ENCODE assay signal across 22 cellular contexts in the genomic region with DNA sequence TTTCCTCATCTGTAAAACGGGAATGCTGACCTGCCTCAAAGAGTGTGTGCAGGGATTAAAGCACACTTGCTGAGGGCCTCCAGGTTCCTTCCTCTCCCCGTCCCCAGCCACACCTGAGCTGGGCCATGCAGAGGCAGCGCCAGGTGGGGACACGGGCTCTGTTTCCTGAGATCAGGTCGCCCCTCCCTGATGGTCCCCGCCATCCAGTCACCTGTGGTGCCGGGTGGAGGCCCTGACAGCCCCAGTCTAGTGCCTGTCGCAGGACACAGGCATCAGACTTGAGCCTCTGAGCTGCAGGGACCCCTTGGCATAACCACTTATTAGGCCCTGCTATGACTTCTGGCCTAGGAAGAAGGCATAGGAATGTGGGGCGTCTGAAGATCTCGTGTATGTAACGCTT. TPM values are rescaled to one million over a fixed set of nuclear protein-coding genes. Genes with fewer than 3 reads are reported as not detected.
"Had no signal": no experiment of that assay in that cellular context is flagged by ENCODE, and none has a peak within 500 bp of the region (broad histone marks: within the 10 kb centered on the region; RNA-seq: fewer than 3 reads in every experiment).

No MANE protein-coding gene starts in this region.

- H3K4me1 ChIP-seq: Peyer's patch had no signal

- H3K27me3 ChIP-seq: Peyer's patch, SJSA1 had no signal

- H2AFZ ChIP-seq: PC-9 had no signal

- DNase-seq: KBM-7; MV-4-11; NCI-H1048; NCI-H1105; NCI-H1436 treated with DMSO at 0.1 percent for 48 hours; NCI-H1694 treated with DMSO at 0.1 percent for 48 hours; NCI-H1930; NCI-H2107; NCI-H2227 treated with DMSO at 0.1 percent for 48 hours; NCI-H526 treated with DMSO at 0.1 percent for 48 hours; NK-92 treated with Interleukin-12 subunit alpha and Interleukin-12 subunit beta, amount 100 ng/mL, for 24 hours; OCI-M1; PC-9; Peyer's patch; Right ventricle myocardium superior; SIG-M5; SW 1271 had no signal

- H3K4me2 ChIP-seq: PC-9, SK-N-SH had no signal

- H3K4me3 ChIP-seq: PC-9, Peyer's patch, SJSA1 had no signal

- H3K9ac ChIP-seq: SK-N-SH had no signal

- H3K9me3 ChIP-seq: Peyer's patch, SJSA1, SK-N-SH had no signal

- H3K27ac ChIP-seq: PC-9, Peyer's patch, SJSA1 had no signal

- H3K36me3 ChIP-seq: SJSA1 had no signal

RNA-seq across cellular contexts. Expression of a gene that starts 12.5 kb away (rescaled TPM):
- total RNA-seq: HT-29, LHCN-M2, PC-9, Right ventricle myocardium superior, RPMI7951, SJSA1 had no signal
